Comparison of ENCODE assay signal across 16 cellular contexts in the genomic region with DNA sequence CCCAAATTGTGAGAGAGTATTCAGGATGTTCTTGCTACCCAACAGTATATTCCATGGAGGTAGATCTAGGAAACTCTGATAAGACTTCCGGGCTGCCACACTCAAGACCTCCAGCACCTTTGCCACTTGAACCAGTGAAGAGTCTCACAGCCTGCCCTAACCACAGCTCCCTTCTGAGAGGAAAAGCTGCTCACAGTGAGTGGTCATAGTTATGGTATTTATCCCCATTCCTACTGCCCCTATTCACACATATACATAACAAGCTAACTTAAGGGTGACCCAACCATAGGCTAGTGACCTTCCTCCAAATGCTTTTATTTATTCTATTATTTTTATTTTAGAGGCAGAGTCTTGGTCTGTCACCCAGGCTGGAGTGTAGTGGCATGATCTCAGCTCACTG.
DNase-seq lines count a peak whose midpoint lies in the region; FAIRE-seq and TF ChIP-seq lines count a peak whose summit lies in the region.
"Had no signal": no experiment of that assay in that cellular context is flagged by ENCODE, and none has a peak within 500 bp of the region (broad histone marks: within the 10 kb centered on the region; RNA-seq: fewer than 3 reads in every experiment).

No MANE protein-coding gene starts in this region.

- no peaks in the 10 kb centered on the region for H3K9me3 ChIP-seq in transverse colon
- H3K9me3 ChIP-seq: BLaER1, Caco-2, HAP-1 had no signal

- FAIRE-seq in H54 (lab: Jason Lieb, UNC): peak; percentile 57
- FAIRE-seq: GM12878, GM18507 had no signal

- H3K27ac ChIP-seq in transverse colon: no peak overlapping the region
- H3K27ac ChIP-seq: BLaER1, KMS-11 had no signal

- WGBS in transverse colon (ENCODE audit: low coverage in 1 of 2), 2 donors: 86 to 94% methylated on average over 1 of the region's 1 CpG

- TF ChIP-seq POLR2A in H54 (IDR thresholded peaks at IDR 0.05; ENCODE audit: low read depth, low read length) (no peak), transverse colon (IDR thresholded peaks at IDR 0.05) (no peak)

- intact Hi-C loops in transverse colon (cut with DNase I; ENCODE audit: low total_unique reads): no loop called here

- TF ChIP-seq EP300 in transverse colon (IDR thresholded peaks at IDR 0.05; ENCODE audit: low read depth): no peak

- TF ChIP-seq CTCF in foreskin fibroblast (IDR thresholded peaks at IDR 0.05; ENCODE audit: low read depth, low read length) (no peak), transverse colon (IDR thresholded peaks at IDR 0.05) (no peak)

- no peaks in the 10 kb centered on the region for H3K4me1 ChIP-seq in transverse colon
- H3K4me1 ChIP-seq: Caco-2, HAP-1 had no signal

- in situ Hi-C loops in transverse colon (cut with MboI; ENCODE audit: low pct_ligation_motif_present in 1 of 4, low pct_unique_long_range_greater_than_20kb in 1 of 4, low sequenced_read_pairs in 3 of 4): no loop called here

- DNase-seq in EH (ENCODE audit: low read depth) (peak; percentile 82), H54 (ENCODE audit: insufficient read length, low spot score) (no peak), foreskin fibroblast (peak; percentile 34 to 56), transverse colon (no peak), AG08396 (ENCODE audit: low spot score) (no peak), HK-2 (ENCODE audit: unreplicated experiment) (no peak)
- DNase-seq in activated CD4-positive, alpha-beta T cell treated with anti-CD3 and anti-CD28 coated beads, Interleukin-2, amount 50 U/mL, for 48 hours: no peak
- DNase-seq: ACHN; Caco-2; CD8-positive, alpha-beta memory T cell; DND-41 had no signal

- H3K4me3 ChIP-seq in foreskin fibroblast (ENCODE audit: low read depth in 1 of 2, low read length in 2 of 2): no peak overlapping the region
- no peak overlapping the region for H3K4me3 ChIP-seq in transverse colon
- H3K4me3 ChIP-seq: BLaER1, GM12878, HAP-1 had no signal

- H3K36me3 ChIP-seq in transverse colon: no peaks in the 10 kb centered on the region
- H3K36me3 ChIP-seq: BLaER1, HAP-1 had no signal

- no peaks in the 10 kb centered on the region for H3K27me3 ChIP-seq in transverse colon
- H3K27me3 ChIP-seq: BLaER1 had no signal

Comparison
In these comparisons a context has a peak if more than half of its experiments do, and no peak if none do; other contexts are left out.
1. DNase-seq: peak in EH (single experiment) and foreskin fibroblast (2 of 2); none in H54 (single experiment), transverse colon (single experiment), activated CD4-positive, alpha-beta T cell treated with anti-CD3 and anti-CD28 coated beads, Interleukin-2, amount 50 U/mL, for 48 hours (0 of 2), AG08396 (single experiment) and HK-2 (single experiment).